12 cellular contexts compared by ENCODE assay signal in the genomic region with DNA sequence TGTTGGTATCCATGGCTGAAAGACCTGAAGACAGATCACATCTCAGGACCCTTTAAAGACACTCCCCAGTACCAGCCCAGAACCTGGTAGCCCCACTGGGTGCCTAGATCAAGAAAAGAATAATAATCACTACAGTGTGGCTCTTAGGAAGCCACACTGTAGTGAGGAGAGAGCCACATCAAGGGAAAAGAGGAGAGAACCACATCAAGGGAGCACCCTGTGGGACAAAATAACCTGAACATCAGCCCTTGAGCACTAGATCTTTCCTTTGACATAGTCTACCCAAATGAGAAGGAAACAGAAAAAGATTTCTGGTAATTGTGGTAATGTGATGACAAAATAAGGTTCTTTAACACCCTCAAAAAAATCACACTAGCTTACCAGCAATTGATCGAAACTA. TPM values are rescaled to one million over a fixed set of nuclear protein-coding genes. Genes with fewer than 3 reads are reported as not detected.
"Had no signal": no experiment of that assay in that cellular context is flagged by ENCODE, and none has a peak within 500 bp of the region (broad histone marks: within the 10 kb centered on the region; RNA-seq: fewer than 3 reads in every experiment).

No MANE protein-coding gene starts in this region.

- H3K27me3 ChIP-seq: cardiac muscle cell, colonic mucosa, esophagus squamous epithelium, thyroid gland had no signal

- H3K4me3 ChIP-seq: cardiac muscle cell, colonic mucosa, esophagus squamous epithelium, thyroid gland, uterus had no signal

- DNase-seq: activated T-cell treated with anti-CD3 and anti-CD28 coated beads, Interleukin-2, amount 50 U/mL, for 24 hours; colonic mucosa; esophagus squamous epithelium; head of caudate nucleus; stimulated activated CD4-positive, alpha-beta T cell treated with anti-CD3 and anti-CD28 coated beads, Interleukin-4, amount 100 ng/mL, for 24 hours; T-helper 9 cell; thyroid gland; uterus had no signal

- H3K36me3 ChIP-seq: cardiac muscle cell, colonic mucosa, esophagus squamous epithelium, thyroid gland, uterus had no signal

- H3K4me3 Mint-ChIP-seq: activated T-cell treated with anti-CD3 and anti-CD28 coated beads, Interleukin-2, amount 50 U/mL, for 24 hours; memory B cell had no signal

- H3K27ac ChIP-seq: cardiac muscle cell, colonic mucosa, esophagus squamous epithelium, parathyroid adenoma, thyroid gland, uterus had no signal

- H3K4me1 ChIP-seq: colonic mucosa, esophagus squamous epithelium, parathyroid adenoma, thyroid gland, uterus had no signal

- H3K27me3 Mint-ChIP-seq: memory B cell had no signal

- H3K9me3 ChIP-seq: colonic mucosa, thyroid gland, uterus had no signal

- H3K27ac Mint-ChIP-seq: activated T-cell treated with anti-CD3 and anti-CD28 coated beads, Interleukin-2, amount 50 U/mL, for 24 hours; memory B cell had no signal

- H3K4me1 Mint-ChIP-seq: memory B cell had no signal

RNA-seq across cellular contexts. Expression of gene RTL3, which starts 15.3 kb away (rescaled TPM):
- total RNA-seq: cardiac muscle cell, colonic mucosa, renal cortical epithelial cell had no signal
- polyA plus RNA-seq: cardiac muscle cell had no signal
